Comparison of ENCODE assay signal across 9 cellular contexts in the genomic region with DNA sequence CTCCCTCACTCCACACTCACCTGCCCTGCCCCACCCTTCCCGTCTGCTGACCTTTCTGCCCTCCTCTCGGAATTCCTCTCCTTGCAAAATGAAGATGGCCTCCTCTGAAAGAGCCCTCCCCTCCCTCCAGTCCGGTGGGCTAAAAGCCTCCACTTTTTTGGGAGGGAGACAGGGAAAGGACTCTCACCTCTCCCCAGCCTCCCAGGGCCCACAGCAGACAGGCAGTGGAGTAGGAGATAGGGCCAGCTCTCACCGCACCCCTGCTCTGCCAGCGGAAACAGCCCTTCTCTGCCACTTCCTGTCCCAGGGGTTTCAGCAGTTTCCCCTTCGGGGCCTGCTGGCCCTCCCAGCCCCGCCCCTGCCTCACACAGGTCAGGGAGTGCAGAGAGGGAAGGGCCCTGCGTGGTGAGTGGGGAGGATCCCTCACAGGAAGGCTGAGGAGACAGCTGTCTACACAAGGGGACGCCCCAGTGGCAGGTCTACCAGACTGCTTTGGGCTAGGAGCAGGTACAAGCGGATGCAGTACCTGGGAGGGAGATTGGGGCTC. TPM values are rescaled to one million over a fixed set of nuclear protein-coding genes. Genes with fewer than 3 reads are reported as not detected.
DNase-seq lines count a peak whose midpoint lies in the region; ATAC-seq and TF ChIP-seq lines count a peak whose summit lies in the region.
"Had no signal": no experiment of that assay in that cellular context is flagged by ENCODE, and none has a peak within 500 bp of the region (broad histone marks: within the 10 kb centered on the region; RNA-seq: fewer than 3 reads in every experiment).

No MANE protein-coding gene starts in this region.

- ATAC-seq in GM19324 (IDR thresholded peaks at IDR 0.05; ENCODE audit: low FRiP score, unreplicated experiment) (peak; percentile 98), HG03378 (IDR thresholded peaks at IDR 0.05; ENCODE audit: unreplicated experiment) (peak; percentile 99), psoas muscle (peak in 2 of 4 donors; percentile 35 to 42)
- peak; percentile 99 for ATAC-seq in activated naive CD8-positive, alpha-beta T cell treated with anti-CD3 and anti-CD28 coated beads, Interleukin-2, amount 50 U/mL, for 24 hours

- intact Hi-C loops in psoas muscle (cut with DNase I), result no loop called here
- intact Hi-C loops in prostate gland (cut with DNase I), result no loop called here
- intact Hi-C loops in breast epithelium (cut with DNase I; ENCODE audit: low total_unique reads), result no loop called here

- peaks cover 76% of the 10 kb centered on the region for H4K20me1 ChIP-seq in BLaER1

- peak overlapping the region; percentile 90 for H3K4me2 ChIP-seq in BLaER1

- peaks cover 66% of the 10 kb centered on the region for H3K4me1 Mint-ChIP-seq in activated naive CD8-positive, alpha-beta T cell treated with anti-CD3 and anti-CD28 coated beads, Interleukin-2, amount 50 U/mL, for 24 hours

- TF ChIP-seq POLR2A in prostate gland (IDR thresholded peaks at IDR 0.05) (no peak), breast epithelium (IDR thresholded peaks at IDR 0.05) (no peak)

- H3K4me1 ChIP-seq in BLaER1 (peaks cover 89% of the 10 kb centered on the region), psoas muscle (no peaks in the 10 kb centered on the region), prostate gland (replicated peaks) (no peaks in the 10 kb centered on the region), breast epithelium (no peaks in the 10 kb centered on the region)
- H3K4me1 ChIP-seq: Caco-2 had no signal

- H3K36me3 ChIP-seq in BLaER1 (no peaks in the 10 kb centered on the region), psoas muscle (ENCODE audit: insufficient read depth in 1 of 2, low read depth in 1 of 2) (no peaks in the 10 kb centered on the region), prostate gland (no peaks in the 10 kb centered on the region), breast epithelium (no peaks in the 10 kb centered on the region)

- H3K27ac ChIP-seq in BLaER1, result peak overlapping the region; percentile 77
- H3K27ac ChIP-seq in psoas muscle, result no peak overlapping the region
- H3K27ac ChIP-seq in prostate gland, result no peak overlapping the region
- peak overlapping the region in 1 of 2 donors; percentile 19 for H3K27ac ChIP-seq in breast epithelium

- 62 to 82% (median 67%) methylated on average over 7 to 10 of the region's 10 CpGs for WGBS in psoas muscle, 3 donors
- 71% methylated on average over 10 of the region's 10 CpGs for WGBS in prostate gland

- TF ChIP-seq CTCF in psoas muscle (IDR thresholded peaks at IDR 0.05) (no peak), prostate gland (IDR thresholded peaks at IDR 0.05) (no peak), breast epithelium (IDR thresholded peaks at IDR 0.05) (no peak)

- DNase-seq in T-helper 2 cell (peak; percentile 47 to 97 (median 77)), psoas muscle (peak; percentile 50 to 62), prostate gland (ENCODE audit: low spot score) (no peak), breast epithelium (ENCODE audit: low spot score in 2 of 2) (no peak)
- DNase-seq in activated naive CD8-positive, alpha-beta T cell treated with anti-CD3 and anti-CD28 coated beads, Interleukin-2, amount 50 U/mL, for 24 hours, result peak; percentile 79

- peaks cover 3% of the 10 kb centered on the region for H3K36me3 Mint-ChIP-seq in activated naive CD8-positive, alpha-beta T cell treated with anti-CD3 and anti-CD28 coated beads, Interleukin-2, amount 50 U/mL, for 24 hours (ENCODE audit: low read depth)

- H3K9me3 ChIP-seq in BLaER1 (no peaks in the 10 kb centered on the region), psoas muscle (no peaks in the 10 kb centered on the region), prostate gland (no peaks in the 10 kb centered on the region), breast epithelium (no peaks in the 10 kb centered on the region)
- H3K9me3 ChIP-seq: Caco-2 had no signal

- peak overlapping the region; percentile 53; the same call in 1 of the 2 replicates for H3K9ac ChIP-seq in BLaER1

- peak overlapping the region; percentile 82 for H3K4me3 Mint-ChIP-seq in activated naive CD8-positive, alpha-beta T cell treated with anti-CD3 and anti-CD28 coated beads, Interleukin-2, amount 50 U/mL, for 24 hours

- H3K27me3 ChIP-seq in BLaER1, result peaks cover 52% of the 10 kb centered on the region
- no peaks in the 10 kb centered on the region for H3K27me3 ChIP-seq in psoas muscle (ENCODE audit: insufficient read depth in 3 of 3, low read length in 2 of 3)
- H3K27me3 ChIP-seq in prostate gland (replicated peaks; ENCODE audit: insufficient read depth), result no peaks in the 10 kb centered on the region
- H3K27me3 ChIP-seq in breast epithelium, result peaks cover 0 to 12% of the 10 kb centered on the region in 2 donors

- H3K4me3 ChIP-seq in BLaER1 (peak overlapping the region; percentile 53), psoas muscle (no peak overlapping the region), prostate gland (no peak overlapping the region), breast epithelium (no peak overlapping the region)

- H3K27me3 Mint-ChIP-seq in activated naive CD8-positive, alpha-beta T cell treated with anti-CD3 and anti-CD28 coated beads, Interleukin-2, amount 50 U/mL, for 24 hours, result no peaks in the 10 kb centered on the region

- no peaks in the 10 kb centered on the region for H3K9me3 Mint-ChIP-seq in activated naive CD8-positive, alpha-beta T cell treated with anti-CD3 and anti-CD28 coated beads, Interleukin-2, amount 50 U/mL, for 24 hours

- peak overlapping the region; percentile 86 for H3K27ac Mint-ChIP-seq in activated naive CD8-positive, alpha-beta T cell treated with anti-CD3 and anti-CD28 coated beads, Interleukin-2, amount 50 U/mL, for 24 hours

RNA-seq across cellular contexts. Expression of a gene that starts 18.2 kb away (rescaled TPM):
- total RNA-seq in psoas muscle, result 1 to 10 TPM; 1.5 to 2.9 (median 2.2) TPM
- 1 to 10 TPM in 1 of 3 donors, under 1 TPM in 2; 0.55 to 1.2 (median 0.76) TPM for polyA plus RNA-seq in psoas muscle
- total RNA-seq in prostate gland, result 1 to 10 TPM; 6.5 to 6.9 TPM
- total RNA-seq in breast epithelium, result 10 to 100 TPM in 1 of 3 donors, 1 to 10 TPM in 2; 5.3 to 10.7 (median 9.2) TPM

Comparison
In these comparisons a context has a peak if more than half of its experiments do, and no peak if none do; other contexts are left out.
1. DNase-seq: peak in T-helper 2 cell (5 of 5), activated naive CD8-positive, alpha-beta T cell treated with anti-CD3 and anti-CD28 coated beads, Interleukin-2, amount 50 U/mL, for 24 hours (single experiment) and psoas muscle (2 of 2); none in prostate gland (single experiment) and breast epithelium (0 of 2).